ENCODE assay signal across 9 cellular contexts in the genomic region with DNA sequence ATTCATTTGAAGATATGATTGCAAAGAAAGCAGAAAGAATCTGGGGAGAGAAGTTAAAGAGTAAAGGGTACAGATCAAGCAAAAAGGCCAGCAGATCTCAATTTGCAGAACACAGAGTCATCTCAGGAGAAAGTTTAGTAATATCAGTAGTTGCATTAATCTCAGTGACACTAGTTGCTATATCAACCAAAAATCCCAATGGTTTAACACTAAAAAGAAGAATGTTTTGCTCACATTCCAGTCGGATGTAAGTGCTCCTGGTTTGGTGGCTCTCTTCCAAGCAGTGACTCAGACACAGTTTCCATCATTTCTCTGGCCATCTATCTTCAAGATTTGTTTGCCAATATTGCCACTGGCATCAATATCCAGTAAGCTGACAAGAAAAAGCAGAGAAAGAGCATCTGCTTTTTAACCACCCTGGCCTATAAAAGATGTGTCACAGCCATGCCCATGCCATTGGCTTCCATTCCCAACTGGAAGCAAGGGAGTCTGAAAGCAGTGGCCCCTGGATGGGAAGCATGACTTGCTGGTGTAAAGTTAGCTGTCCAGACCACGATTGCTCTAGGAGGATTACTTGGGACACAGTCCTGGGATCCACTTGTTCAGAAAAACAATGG. TPM values are rescaled to one million over a fixed set of nuclear protein-coding genes. Genes with fewer than 3 reads are reported as not detected.
DNase-seq lines count a peak whose midpoint lies in the region; ATAC-seq and TF ChIP-seq lines count a peak whose summit lies in the region.
"Had no signal": no experiment of that assay in that cellular context is flagged by ENCODE, and none has a peak within 500 bp of the region (broad histone marks: within the 10 kb centered on the region; RNA-seq: fewer than 3 reads in every experiment).

No MANE protein-coding gene starts in this region.

- intact Hi-C loops in colonic mucosa (cut with DNase I) = no loop called here

- no peak overlapping the region for H3K4me2 ChIP-seq in smooth muscle cell

- peak; percentile 45 for DNase-seq in GM13977 (ENCODE audit: low spot score)
- peak; percentile 69 for DNase-seq in fibroblast of the aortic adventitia (ENCODE audit: low read depth)
- DNase-seq in smooth muscle cell (lab: John Stamatoyannopoulos, UW; ENCODE audit: unreplicated experiment) = no peak
- DNase-seq in colonic mucosa = no peak
- no peak for DNase-seq in hypothalamus (lab: John Stamatoyannopoulos, UW)
- no peak for DNase-seq in stimulated activated CD8-positive, alpha-beta memory T cell treated with anti-CD3 and anti-CD28 coated beads, Interleukin-4, amount 100 ng/mL, for 48 hours

- H3K4me3 ChIP-seq in fibroblast of the aortic adventitia (ENCODE audit: low read depth, low read length) (no peak overlapping the region), smooth muscle cell (no peak overlapping the region), colonic mucosa (no peak overlapping the region)

- peak; percentile 81 for ATAC-seq in GM21515 (IDR thresholded peaks at IDR 0.05; ENCODE audit: unreplicated experiment)
- ATAC-seq in HG03442 (IDR thresholded peaks at IDR 0.05; ENCODE audit: unreplicated experiment) = peak; percentile 93

- H3K79me2 ChIP-seq in smooth muscle cell (ENCODE audit: low read depth) = no peaks in the 10 kb centered on the region

- H3K27ac ChIP-seq in smooth muscle cell (ENCODE audit: low read depth) (no peak overlapping the region), colonic mucosa (no peak overlapping the region)

- H3K9me3 ChIP-seq in smooth muscle cell (replicated peaks; ENCODE audit: low read depth) (no peaks in the 10 kb centered on the region), colonic mucosa (no peaks in the 10 kb centered on the region)

- in situ Hi-C loops in GM13977 (cut with MboI; ENCODE audit: low pct_unique_long_range_greater_than_20kb, low sequenced_read_pairs, unreplicated experiment) = no loop called here

- H3K4me1 ChIP-seq in smooth muscle cell (ENCODE audit: low read depth) (no peaks in the 10 kb centered on the region), colonic mucosa (no peaks in the 10 kb centered on the region)

- H3K36me3 ChIP-seq in smooth muscle cell (ENCODE audit: low read depth) (no peaks in the 10 kb centered on the region), colonic mucosa (no peaks in the 10 kb centered on the region)

- H3K27me3 ChIP-seq in smooth muscle cell (ENCODE audit: low read depth) (no peaks in the 10 kb centered on the region), colonic mucosa (no peaks in the 10 kb centered on the region)

- no peak overlapping the region for H3K9ac ChIP-seq in smooth muscle cell (ENCODE audit: low read depth)
- H3K9ac ChIP-seq in colonic mucosa (ENCODE audit: low read depth in 2 of 2, low read length in 2 of 2) = no peak overlapping the region

- H4K20me1 ChIP-seq in smooth muscle cell (ENCODE audit: low read depth) = no peaks in the 10 kb centered on the region

- 63% methylated on average over 2 of the region's 2 CpGs for WGBS in smooth muscle cell (ENCODE audit: low lambda C conversion rate)

- no peaks in the 10 kb centered on the region for H3F3A ChIP-seq in smooth muscle cell (ENCODE audit: low read depth)

- H2AFZ ChIP-seq in smooth muscle cell (ENCODE audit: low read depth) = no peak overlapping the region

- no peak for TF ChIP-seq CTCF in GM13977 (IDR thresholded peaks at IDR 0.05; ENCODE audit: extremely low read depth, insufficient read depth, missing control alignments)
- TF ChIP-seq CTCF in fibroblast of the aortic adventitia (IDR thresholded peaks at IDR 0.05; ENCODE audit: insufficient read depth, low read length) = no peak
- TF ChIP-seq CTCF in smooth muscle cell (IDR thresholded peaks at IDR 0.05; ENCODE audit: borderline replicate concordance, insufficient read depth, poor library complexity, severe bottlenecking) = no peak
- TF ChIP-seq CTCF in colonic mucosa (IDR thresholded peaks at IDR 0.05) = no peak

RNA-seq across cellular contexts. Expression of gene AIM2, which starts 45.5 kb away (rescaled TPM):
- total RNA-seq in fibroblast of the aortic adventitia (ENCODE audit: low replicate concordance) (not detected in 2 replicates), smooth muscle cell (1.2 and 3.8 TPM in 2 replicates), colonic mucosa (under 1 TPM in 1 of 2 donors, not detected in 1; 0.69 TPM)
- polyA plus RNA-seq in smooth muscle cell = 0.43 and 0.87 TPM in 2 replicates
- total RNA-seq: NCI-H460 had no signal

RNA-seq across cellular contexts. Expression of gene CADM3, which starts 49.3 kb away (rescaled TPM):
- total RNA-seq in fibroblast of the aortic adventitia (ENCODE audit: low replicate concordance) = 6.0 TPM in 1 of 2 replicates, not detected in the other
- total RNA-seq in smooth muscle cell = 0.54 and 0.90 TPM in 2 replicates
- 0.74 and 1.2 TPM in 2 replicates for polyA plus RNA-seq in smooth muscle cell
- 1 to 10 TPM; 2.7 to 8.7 TPM for total RNA-seq in colonic mucosa
- total RNA-seq: NCI-H460 had no signal

Comparison
In these comparisons a context has a peak if more than half of its experiments do, and no peak if none do; other contexts are left out.
1. DNase-seq: peak in GM13977 (single experiment) and fibroblast of the aortic adventitia (single experiment); none in smooth muscle cell (single experiment), colonic mucosa (single experiment), hypothalamus (0 of 51) and stimulated activated CD8-positive, alpha-beta memory T cell treated with anti-CD3 and anti-CD28 coated beads, Interleukin-4, amount 100 ng/mL, for 48 hours (single experiment).